ENCODE assay signal across 8 cellular contexts in the genomic region with DNA sequence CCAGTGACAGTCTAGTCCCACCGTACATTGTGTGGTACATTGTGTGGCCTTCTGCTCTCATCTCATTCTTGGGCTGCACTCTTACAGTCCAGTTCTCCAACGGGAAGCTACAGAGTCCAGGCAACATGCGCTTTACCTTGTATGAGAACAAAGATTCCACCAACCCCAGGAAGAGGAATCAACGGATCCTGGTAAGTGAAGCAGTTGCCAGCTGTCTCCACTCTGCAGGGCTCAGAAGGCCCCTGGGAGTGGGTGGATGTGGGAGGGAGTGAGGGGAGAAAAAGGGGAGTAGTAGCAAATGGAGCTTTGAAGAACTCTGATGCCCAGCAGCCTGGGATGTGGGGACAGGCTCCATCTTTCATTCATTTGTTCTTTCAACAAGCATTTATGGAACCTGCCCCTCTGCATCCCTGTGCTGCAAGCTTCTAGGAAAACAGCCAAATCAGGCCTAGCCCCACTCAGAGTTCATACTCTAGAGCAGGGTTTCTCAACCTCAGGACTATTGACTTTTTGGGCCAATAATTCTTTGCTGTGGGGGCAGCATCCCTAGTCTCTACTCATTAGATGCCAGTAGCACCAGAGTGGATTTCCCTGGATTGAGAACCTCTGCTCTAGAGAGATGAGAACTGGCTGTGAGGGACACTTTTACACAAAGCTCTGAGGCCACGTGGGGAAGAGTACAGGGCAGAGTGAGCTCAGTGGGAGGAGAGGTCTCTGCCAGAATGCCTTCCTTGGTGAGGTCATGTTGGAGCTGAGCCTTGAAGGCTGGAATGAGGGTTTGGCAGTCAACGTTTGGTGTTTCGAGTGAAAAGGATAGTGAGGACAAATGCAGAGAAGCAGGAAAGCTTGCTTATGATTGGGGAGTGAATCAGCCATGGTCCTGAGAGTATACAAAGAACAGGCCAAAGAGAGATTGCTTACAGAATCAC. TPM values are rescaled to one million over a fixed set of nuclear protein-coding genes. Genes with fewer than 3 reads are reported as not detected.
DNase-seq lines count a peak whose midpoint lies in the region; ATAC-seq and TF ChIP-seq lines count a peak whose summit lies in the region.

No MANE protein-coding gene starts in this region.

- H2AFZ ChIP-seq in ACC112 (ENCODE audit: low read length, unreplicated experiment), result no peak overlapping the region

- H3K27me3 ChIP-seq in ACC112 (ENCODE audit: insufficient read depth, low read length), result no peaks in the 10 kb centered on the region

- intact Hi-C loops in activated CD8-positive, alpha-beta T cell treated with anti-CD3 and anti-CD28 coated beads for 36 hours (cut with micrococcal nuclease), result no loop called here

- H3K27ac Mint-ChIP-seq in activated CD8-positive, alpha-beta T cell treated with anti-CD3 and anti-CD28 coated beads for 36 hours, result peak overlapping the region; percentile 95

- peak overlapping the region; percentile 99 for H3K4me3 Mint-ChIP-seq in activated CD8-positive, alpha-beta T cell treated with anti-CD3 and anti-CD28 coated beads for 36 hours

- POLR2A ChIA-PET in activated CD8-positive, alpha-beta T cell treated with anti-CD3 and anti-CD28 coated beads for 36 hours (lab: Charles Lee), result interaction anchor here (0.9 to 5.1 kb wide), 10 partner anchors 9 to 298 kb away, joined by 3 to 42 read pairs (median 4); partner anchors contain the start of genes EXOSC3, GRHPR, TOMM5 and ZBTB5

- ATAC-seq in activated CD8-positive, alpha-beta T cell treated with anti-CD3 and anti-CD28 coated beads for 36 hours, result no peak

- H3K27ac ChIP-seq in ACC112 (ENCODE audit: low read depth, low read length), result peak overlapping the region; percentile 61

- TF ChIP-seq CTCF in activated CD8-positive, alpha-beta T cell treated with anti-CD3 and anti-CD28 coated beads for 36 hours (IDR thresholded peaks at IDR 0.05), result no peak

- H3K27me3 Mint-ChIP-seq in activated CD8-positive, alpha-beta T cell treated with anti-CD3 and anti-CD28 coated beads for 36 hours, result peaks cover under 1% of the 10 kb centered on the region

- CTCF ChIA-PET in activated CD8-positive, alpha-beta T cell treated with anti-CD3 and anti-CD28 coated beads for 36 hours (lab: Charles Lee), result interaction anchor here (1.8 to 3.2 kb wide), 3 partner anchors 24 to 107 kb away, joined by 5 to 12 read pairs (median 6); no protein-coding TSS in a partner anchor

- H3K4me1 Mint-ChIP-seq in activated CD8-positive, alpha-beta T cell treated with anti-CD3 and anti-CD28 coated beads for 36 hours (ENCODE audit: low read depth), result peaks cover 43% of the 10 kb centered on the region

- DNase-seq in GOT3 (lab: John Stamatoyannopoulos, UW) (peak; percentile 16), fibroblast of the conjunctiva (ENCODE audit: low read depth) (peak; percentile 94), non-pigmented ciliary epithelial cell (ENCODE audit: low read depth) (peak; percentile 91), MV-4-11 (lab: John Stamatoyannopoulos, UW) (no peak), SW480 (ENCODE audit: low spot score) (no peak), ecto neural progenitor cell (ENCODE audit: low spot score) (no peak)
- no peak for DNase-seq in activated CD8-positive, alpha-beta T cell treated with anti-CD3 and anti-CD28 coated beads for 36 hours

- H3K4me3 ChIP-seq in ACC112 (ENCODE audit: low read depth, low read length), result peak overlapping the region; percentile 81

- H3K9me3 Mint-ChIP-seq in activated CD8-positive, alpha-beta T cell treated with anti-CD3 and anti-CD28 coated beads for 36 hours, result no peaks in the 10 kb centered on the region

- H3K36me3 Mint-ChIP-seq in activated CD8-positive, alpha-beta T cell treated with anti-CD3 and anti-CD28 coated beads for 36 hours (ENCODE audit: low read depth), result peaks cover 48% of the 10 kb centered on the region

- H3K4me1 ChIP-seq in ACC112 (ENCODE audit: control insufficient read depth, insufficient read depth, low read length, unreplicated experiment), result peaks cover 20% of the 10 kb centered on the region

- peaks cover 9% of the 10 kb centered on the region for H3K36me3 ChIP-seq in ACC112 (ENCODE audit: insufficient read depth, low read length)

- H3K79me2 ChIP-seq in ACC112 (ENCODE audit: control insufficient read depth, insufficient read depth, low read length, unreplicated experiment), result peaks cover 23% of the 10 kb centered on the region

RNA-seq across cellular contexts. Expression of gene POLR1E, which starts 1.1 kb away (rescaled TPM):
- total RNA-seq in activated CD8-positive, alpha-beta T cell treated with anti-CD3 and anti-CD28 coated beads for 36 hours, result 10 to 100 TPM; 66.9 to 70.5 TPM

RNA-seq across cellular contexts. Expression of gene ZBTB5, which starts 21.6 kb away (rescaled TPM):
- total RNA-seq in activated CD8-positive, alpha-beta T cell treated with anti-CD3 and anti-CD28 coated beads for 36 hours, result 1 to 10 TPM; 8.6 to 8.8 TPM

Comparison
In these comparisons a context has a peak if more than half of its experiments do, and no peak if none do; other contexts are left out.
1. DNase-seq: peak in GOT3 (single experiment), fibroblast of the conjunctiva (single experiment) and non-pigmented ciliary epithelial cell (single experiment); none in activated CD8-positive, alpha-beta T cell treated with anti-CD3 and anti-CD28 coated beads for 36 hours (single experiment), MV-4-11 (single experiment), SW480 (single experiment) and ecto neural progenitor cell (single experiment).